In the genomic region with DNA sequence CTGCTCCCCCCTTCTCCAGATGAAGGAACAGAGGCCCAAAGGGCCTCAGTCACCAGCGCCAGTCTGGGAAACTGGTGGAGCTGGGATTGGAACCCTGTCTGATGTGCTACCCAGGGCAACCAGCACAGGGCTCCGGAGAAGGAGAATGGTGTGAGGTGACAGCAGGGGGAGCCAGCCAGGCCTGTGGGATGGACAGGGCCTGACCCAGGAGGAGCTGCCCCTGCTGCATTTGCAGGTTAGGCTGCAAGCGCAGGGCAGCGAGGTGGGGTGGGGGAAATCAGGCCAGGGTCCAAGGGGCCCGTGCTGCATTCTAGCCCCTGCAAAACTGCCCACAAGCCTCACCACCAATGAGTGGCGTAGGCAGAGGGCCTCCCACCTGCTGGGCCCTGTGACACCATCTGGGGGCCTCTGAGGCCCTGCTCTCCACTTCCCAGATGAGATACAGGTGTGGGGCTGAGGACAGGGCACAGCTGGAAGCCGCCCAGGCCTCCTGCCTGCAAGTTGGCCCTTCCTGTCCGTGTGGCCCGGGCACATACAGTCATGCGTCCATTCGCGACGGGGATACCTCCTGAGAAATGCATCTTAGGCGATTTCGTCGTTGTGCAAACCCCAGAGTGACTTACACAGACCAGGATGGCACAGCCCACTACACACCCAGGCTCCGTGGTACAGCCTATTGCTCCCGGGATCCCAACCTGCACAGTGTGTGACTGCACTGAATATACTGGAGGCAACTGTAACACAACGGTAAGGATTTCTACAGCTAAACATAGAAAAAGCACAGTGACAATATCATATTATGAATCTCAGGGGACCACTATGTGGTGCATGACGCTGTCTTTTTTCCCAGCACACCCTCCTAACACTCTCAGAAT, we compare ENCODE assay signal across 1 cellular context.
TF ChIP-seq lines count a peak whose summit lies in the region.

No MANE protein-coding gene starts in this region.

TF ChIP-seq in HepG2, 621 proteins besides CTCF, POLR2A, EP300 and RAD21 (continued from another document):
- TF ChIP-seq, protein P1, sequence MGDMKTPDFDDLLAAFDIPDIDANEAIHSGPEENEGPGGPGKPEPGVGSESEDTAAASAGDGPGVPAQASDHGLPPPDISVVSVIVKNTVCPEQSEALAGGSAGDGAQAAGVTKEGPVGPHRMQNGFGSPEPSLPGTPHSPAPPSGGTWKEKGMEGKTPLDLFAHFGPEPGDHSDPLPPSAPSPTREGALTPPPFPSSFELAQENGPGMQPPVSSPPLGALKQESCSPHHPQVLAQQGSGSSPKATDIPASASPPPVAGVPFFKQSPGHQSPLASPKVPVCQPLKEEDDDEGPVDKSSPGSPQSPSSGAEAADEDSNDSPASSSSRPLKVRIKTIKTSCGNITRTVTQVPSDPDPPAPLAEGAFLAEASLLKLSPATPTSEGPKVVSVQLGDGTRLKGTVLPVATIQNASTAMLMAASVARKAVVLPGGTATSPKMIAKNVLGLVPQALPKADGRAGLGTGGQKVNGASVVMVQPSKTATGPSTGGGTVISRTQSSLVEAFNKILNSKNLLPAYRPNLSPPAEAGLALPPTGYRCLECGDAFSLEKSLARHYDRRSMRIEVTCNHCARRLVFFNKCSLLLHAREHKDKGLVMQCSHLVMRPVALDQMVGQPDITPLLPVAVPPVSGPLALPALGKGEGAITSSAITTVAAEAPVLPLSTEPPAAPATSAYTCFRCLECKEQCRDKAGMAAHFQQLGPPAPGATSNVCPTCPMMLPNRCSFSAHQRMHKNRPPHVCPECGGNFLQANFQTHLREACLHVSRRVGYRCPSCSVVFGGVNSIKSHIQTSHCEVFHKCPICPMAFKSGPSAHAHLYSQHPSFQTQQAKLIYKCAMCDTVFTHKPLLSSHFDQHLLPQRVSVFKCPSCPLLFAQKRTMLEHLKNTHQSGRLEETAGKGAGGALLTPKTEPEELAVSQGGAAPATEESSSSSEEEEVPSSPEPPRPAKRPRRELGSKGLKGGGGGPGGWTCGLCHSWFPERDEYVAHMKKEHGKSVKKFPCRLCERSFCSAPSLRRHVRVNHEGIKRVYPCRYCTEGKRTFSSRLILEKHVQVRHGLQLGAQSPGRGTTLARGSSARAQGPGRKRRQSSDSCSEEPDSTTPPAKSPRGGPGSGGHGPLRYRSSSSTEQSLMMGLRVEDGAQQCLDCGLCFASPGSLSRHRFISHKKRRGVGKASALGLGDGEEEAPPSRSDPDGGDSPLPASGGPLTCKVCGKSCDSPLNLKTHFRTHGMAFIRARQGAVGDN (CRISPR knock-in tag; IDR thresholded peaks at IDR 0.05) = 0 out of 2 replicates have a peak, but pooled peaks have one; percentile 12
- TF ChIP-seq ZNF550 (CRISPR knock-in tag; IDR thresholded peaks at IDR 0.05; ENCODE audit: borderline replicate concordance) = no peak
- no peak for TF ChIP-seq ARNTL (CRISPR knock-in tag; IDR thresholded peaks at IDR 0.05)
- no peak for TF ChIP-seq IRF9 (CRISPR knock-in tag; IDR thresholded peaks at IDR 0.05; ENCODE audit: borderline replicate concordance)
- no peak for TF ChIP-seq CSRNP2 (CRISPR knock-in tag; conservative IDR thresholded peaks at IDR 0.05; ENCODE audit: low read depth)
- TF ChIP-seq RCOR2 (CRISPR knock-in tag; IDR thresholded peaks at IDR 0.05) = no peak
- 0 out of 2 replicates have a peak, but pooled peaks have one; percentile 23 for TF ChIP-seq ZFX (CRISPR knock-in tag; IDR thresholded peaks at IDR 0.05; ENCODE audit: low read depth)
- no peak for TF ChIP-seq WIZ (CRISPR knock-in tag; IDR thresholded peaks at IDR 0.05)
- TF ChIP-seq STAG1 (CRISPR knock-in tag; IDR thresholded peaks at IDR 0.05) = peak; percentile 53
- TF ChIP-seq HDAC1 (CRISPR knock-in tag; IDR thresholded peaks at IDR 0.05) = no peak
- TF ChIP-seq MAZ (IDR thresholded peaks at IDR 0.05; ENCODE audit: borderline replicate concordance, low read depth, low read length) = no peak
- TF ChIP-seq MAZ (CRISPR knock-in tag; IDR thresholded peaks at IDR 0.05; ENCODE audit: low read depth) = no peak
- no peak for TF ChIP-seq DR1 (CRISPR knock-in tag; IDR thresholded peaks at IDR 0.05)
- no peak for TF ChIP-seq TARDBP (CRISPR knock-in tag; IDR thresholded peaks at IDR 0.05)
- TF ChIP-seq ZSCAN21 (CRISPR knock-in tag; IDR thresholded peaks at IDR 0.05; ENCODE audit: borderline replicate concordance) = no peak
